20 cellular contexts compared by ENCODE assay signal in genomic region chr3:122353901-122354401, GRCh38. TPM values are rescaled to one million over a fixed set of nuclear protein-coding genes. Genes with fewer than 3 reads are reported as not detected.
"Had no signal": no experiment of that assay in that cellular context is flagged by ENCODE, and none has a peak within 500 bp of the region (broad histone marks: within the 10 kb centered on the region; RNA-seq: fewer than 3 reads in every experiment).

No MANE protein-coding gene starts in this region.

- H3K4me3 Mint-ChIP-seq: activated naive CD8-positive, alpha-beta T cell treated with anti-CD3 and anti-CD28 coated beads for 36 hours; activated T-helper 1 cell treated with anti-CD3 and anti-CD28 coated beads, Interleukin-12 subunit alpha, Interleukin-12 subunit beta, Interleukin-2, Interleukin-4 antibody, amounts not matched to agents 30 ng/mL and 10 ng/mL and 1 ng/mL, durations not matched to agents 14 hours and 24 hours and 36 hours; brain; central memory CD8-positive, alpha-beta T cell; immature natural killer cell; nephron; stimulated activated naive CD8-positive, alpha-beta T cell treated with anti-CD3 and anti-CD28 coated beads, Interleukin-15, amount 100 ng/mL, for 72 hours; T-helper 17 cell had no signal

- H3K27ac Mint-ChIP-seq: activated naive CD8-positive, alpha-beta T cell treated with anti-CD3 and anti-CD28 coated beads for 36 hours; activated T-helper 1 cell treated with anti-CD3 and anti-CD28 coated beads, Interleukin-12 subunit alpha, Interleukin-12 subunit beta, Interleukin-2, Interleukin-4 antibody, amounts not matched to agents 30 ng/mL and 10 ng/mL and 1 ng/mL, durations not matched to agents 14 hours and 24 hours and 36 hours; brain; immature natural killer cell; nephron; stimulated activated naive CD8-positive, alpha-beta T cell treated with anti-CD3 and anti-CD28 coated beads, Interleukin-15, amount 100 ng/mL, for 72 hours had no signal

- H3K9me3 Mint-ChIP-seq: activated naive CD8-positive, alpha-beta T cell treated with anti-CD3 and anti-CD28 coated beads for 36 hours; activated T-helper 1 cell treated with anti-CD3 and anti-CD28 coated beads, Interleukin-12 subunit alpha, Interleukin-12 subunit beta, Interleukin-2, Interleukin-4 antibody, amounts not matched to agents 30 ng/mL and 10 ng/mL and 1 ng/mL, durations not matched to agents 14 hours and 24 hours and 36 hours; brain; central memory CD8-positive, alpha-beta T cell; immature natural killer cell; nephron; stimulated activated naive CD8-positive, alpha-beta T cell treated with anti-CD3 and anti-CD28 coated beads, Interleukin-15, amount 100 ng/mL, for 72 hours had no signal

- H3K4me3 ChIP-seq: heart left ventricle, prostate gland, smooth muscle cell, upper lobe of right lung had no signal

- H3K27ac ChIP-seq: heart left ventricle, prostate gland, upper lobe of right lung had no signal

- H3K36me3 ChIP-seq: prostate gland had no signal

- H3K9me3 ChIP-seq: heart left ventricle, prostate gland, upper lobe of right lung had no signal

- H3K4me1 ChIP-seq: prostate gland, upper lobe of right lung had no signal

- H3K36me3 Mint-ChIP-seq: activated naive CD8-positive, alpha-beta T cell treated with anti-CD3 and anti-CD28 coated beads for 36 hours; brain had no signal

- ATAC-seq: stimulated activated naive CD8-positive, alpha-beta T cell treated with anti-CD3 and anti-CD28 coated beads, Interleukin-15, amount 100 ng/mL, for 72 hours; T-helper 17 cell; upper lobe of right lung had no signal

- H3K4me2 ChIP-seq: smooth muscle cell had no signal

- DNase-seq: activated CD4-positive, alpha-beta T cell treated with anti-CD3 and anti-CD28 coated beads, Interleukin-2, amount 50 U/mL, for 1 hour; activated CD8-positive, alpha-beta memory T cell treated with anti-CD3 and anti-CD28 coated beads for 24 hours; activated naive CD8-positive, alpha-beta T cell treated with anti-CD3 and anti-CD28 coated beads for 36 hours; amygdala; effector CD8-positive, alpha-beta T cell; heart left ventricle; immature natural killer cell; occipital lobe; right cardiac atrium; stimulated activated naive CD8-positive, alpha-beta T cell treated with anti-CD3 and anti-CD28 coated beads, Interleukin-15, amount 100 ng/mL, for 72 hours; T-helper 17 cell; upper lobe of right lung had no signal

- H3K4me1 Mint-ChIP-seq: central memory CD8-positive, alpha-beta T cell; immature natural killer cell; nephron had no signal

- H3K27me3 ChIP-seq: heart left ventricle, upper lobe of right lung had no signal

- H3K27me3 Mint-ChIP-seq: activated naive CD8-positive, alpha-beta T cell treated with anti-CD3 and anti-CD28 coated beads for 36 hours; central memory CD8-positive, alpha-beta T cell; stimulated activated naive CD8-positive, alpha-beta T cell treated with anti-CD3 and anti-CD28 coated beads, Interleukin-15, amount 100 ng/mL, for 72 hours; T-helper 17 cell had no signal

RNA-seq across cellular contexts. Expression of gene CSTA, which starts 28.9 kb away (rescaled TPM):
- total RNA-seq: activated naive CD8-positive, alpha-beta T cell treated with anti-CD3 and anti-CD28 coated beads for 36 hours; activated T-helper 1 cell treated with anti-CD3 and anti-CD28 coated beads, Interleukin-12 subunit alpha, Interleukin-12 subunit beta, Interleukin-2, Interleukin-4 antibody, amounts not matched to agents 30 ng/mL and 10 ng/mL and 1 ng/mL, durations not matched to agents 14 hours and 24 hours and 36 hours; frontal cortex; occipital lobe; temporal lobe had no signal
